Comparison of ENCODE assay signal across 1 cellular context in the genomic region with DNA sequence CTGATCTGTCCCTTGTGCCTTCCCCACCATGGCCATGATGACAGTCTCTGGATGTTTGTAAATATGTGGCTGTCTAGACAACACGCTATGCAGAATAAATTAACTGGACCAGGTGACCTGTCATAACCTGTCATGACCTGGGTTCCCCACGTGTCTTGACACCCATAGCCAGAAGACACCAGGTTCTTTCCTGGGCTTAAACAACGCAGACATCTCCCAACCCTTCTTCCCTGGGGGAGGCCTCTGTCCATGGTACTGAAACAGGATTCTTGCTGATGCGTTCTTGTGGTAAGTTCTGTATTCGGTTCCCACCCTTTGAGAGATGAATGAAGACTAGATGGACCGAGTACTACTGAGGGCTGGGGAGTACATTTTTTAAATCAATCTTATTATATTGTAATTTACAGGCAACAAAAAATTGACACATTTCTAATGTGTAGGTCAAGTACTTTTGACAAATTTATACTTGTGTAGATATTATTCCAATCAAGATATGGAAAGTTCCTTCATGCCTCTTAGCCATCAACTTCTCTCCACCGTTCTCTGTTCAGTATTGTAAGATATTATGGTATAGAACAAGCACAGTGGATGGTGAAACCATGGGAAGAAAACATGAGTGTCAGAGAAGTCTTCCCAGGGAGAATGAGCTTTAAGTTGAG.
TF ChIP-seq lines count a peak whose summit lies in the region.

No MANE protein-coding gene starts in this region.

TF ChIP-seq in liver, 16 proteins besides CTCF, POLR2A, EP300 and RAD21 (continued from another document):
- TF ChIP-seq, protein P1, sequence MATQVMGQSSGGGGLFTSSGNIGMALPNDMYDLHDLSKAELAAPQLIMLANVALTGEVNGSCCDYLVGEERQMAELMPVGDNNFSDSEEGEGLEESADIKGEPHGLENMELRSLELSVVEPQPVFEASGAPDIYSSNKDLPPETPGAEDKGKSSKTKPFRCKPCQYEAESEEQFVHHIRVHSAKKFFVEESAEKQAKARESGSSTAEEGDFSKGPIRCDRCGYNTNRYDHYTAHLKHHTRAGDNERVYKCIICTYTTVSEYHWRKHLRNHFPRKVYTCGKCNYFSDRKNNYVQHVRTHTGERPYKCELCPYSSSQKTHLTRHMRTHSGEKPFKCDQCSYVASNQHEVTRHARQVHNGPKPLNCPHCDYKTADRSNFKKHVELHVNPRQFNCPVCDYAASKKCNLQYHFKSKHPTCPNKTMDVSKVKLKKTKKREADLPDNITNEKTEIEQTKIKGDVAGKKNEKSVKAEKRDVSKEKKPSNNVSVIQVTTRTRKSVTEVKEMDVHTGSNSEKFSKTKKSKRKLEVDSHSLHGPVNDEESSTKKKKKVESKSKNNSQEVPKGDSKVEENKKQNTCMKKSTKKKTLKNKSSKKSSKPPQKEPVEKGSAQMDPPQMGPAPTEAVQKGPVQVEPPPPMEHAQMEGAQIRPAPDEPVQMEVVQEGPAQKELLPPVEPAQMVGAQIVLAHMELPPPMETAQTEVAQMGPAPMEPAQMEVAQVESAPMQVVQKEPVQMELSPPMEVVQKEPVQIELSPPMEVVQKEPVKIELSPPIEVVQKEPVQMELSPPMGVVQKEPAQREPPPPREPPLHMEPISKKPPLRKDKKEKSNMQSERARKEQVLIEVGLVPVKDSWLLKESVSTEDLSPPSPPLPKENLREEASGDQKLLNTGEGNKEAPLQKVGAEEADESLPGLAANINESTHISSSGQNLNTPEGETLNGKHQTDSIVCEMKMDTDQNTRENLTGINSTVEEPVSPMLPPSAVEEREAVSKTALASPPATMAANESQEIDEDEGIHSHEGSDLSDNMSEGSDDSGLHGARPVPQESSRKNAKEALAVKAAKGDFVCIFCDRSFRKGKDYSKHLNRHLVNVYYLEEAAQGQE (IDR thresholded peaks at IDR 0.05), result peak; percentile 99
